ENCODE assay signal across 23 cellular contexts in the genomic region with DNA sequence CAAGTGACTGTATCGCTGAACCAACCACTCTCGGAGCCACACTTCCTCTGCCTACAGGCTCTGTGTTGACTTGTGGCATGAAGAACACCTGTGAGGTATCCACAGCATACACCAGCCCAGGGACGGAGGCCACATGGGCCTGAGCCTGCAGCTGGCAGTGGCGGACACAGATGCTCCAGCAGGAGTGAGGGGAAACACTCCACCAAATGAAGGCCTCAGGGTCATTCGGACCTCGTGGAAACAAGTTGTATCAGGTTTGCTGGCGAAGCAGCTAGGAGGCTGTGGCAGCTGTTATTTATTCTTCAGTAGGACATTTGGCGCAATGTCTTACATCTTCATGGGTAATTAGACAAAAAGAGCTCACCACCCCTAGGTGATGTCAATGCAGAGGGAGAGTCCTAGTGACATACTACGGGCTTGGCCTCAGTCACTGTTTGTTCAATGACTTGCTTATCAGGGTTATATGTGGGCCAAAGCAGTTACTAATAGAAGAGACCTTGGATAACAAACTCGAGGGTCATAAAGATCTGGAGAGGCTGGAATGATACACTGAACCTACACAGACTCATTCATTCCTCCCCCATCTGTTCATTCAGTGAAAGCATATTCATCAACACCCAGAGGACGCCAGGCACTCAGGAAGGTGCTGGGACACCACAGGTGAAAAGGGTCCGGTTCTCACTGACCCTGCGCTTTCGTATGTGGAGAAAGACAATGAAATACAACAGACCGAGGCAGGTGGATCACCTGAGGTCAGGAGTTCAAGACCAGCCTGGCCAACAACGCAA. TPM values are rescaled to one million over a fixed set of nuclear protein-coding genes. Genes with fewer than 3 reads are reported as not detected.
DNase-seq lines count a peak whose midpoint lies in the region; ATAC-seq, FAIRE-seq and TF ChIP-seq lines count a peak whose summit lies in the region.
"Had no signal": no experiment of that assay in that cellular context is flagged by ENCODE, and none has a peak within 500 bp of the region (broad histone marks: within the 10 kb centered on the region; RNA-seq: fewer than 3 reads in every experiment).

No MANE protein-coding gene starts in this region.

- H3K9me3 ChIP-seq in T-helper 17 cell (ENCODE audit: control insufficient read depth, low read length, poor library complexity, severe bottlenecking) (no peaks in the 10 kb centered on the region), small intestine (ENCODE audit: control insufficient read depth, low read depth) (no peaks in the 10 kb centered on the region), gastrocnemius medialis (no peaks in the 10 kb centered on the region)
- H3K9me3 ChIP-seq: prostate gland, suprapubic skin had no signal

- H3K27ac Mint-ChIP-seq in T-helper 17 cell = peak overlapping the region; percentile 16
- H3K27ac Mint-ChIP-seq: B cell had no signal

- H3K4me1 ChIP-seq in small intestine (ENCODE audit: control insufficient read depth in 2 of 2, insufficient read depth in 1 of 2, low read depth in 1 of 2, low read length in 1 of 2) (peaks cover 9 to 36% of the 10 kb centered on the region in 2 donors), gastrocnemius medialis (no peaks in the 10 kb centered on the region)
- H3K4me1 ChIP-seq: prostate gland, suprapubic skin had no signal

- peaks cover 6% of the 10 kb centered on the region for H3K36me3 Mint-ChIP-seq in T-helper 17 cell (ENCODE audit: low read depth)
- H3K36me3 Mint-ChIP-seq: natural killer cell treated with Interleukin-12 subunit alpha and Interleukin-12 subunit beta and Interleukin-15 and Interleukin-18, amount 100 ng/mL, for 72 hours had no signal

- DNase-seq in DMS 273 (lab: John Stamatoyannopoulos, UW; ENCODE audit: unreplicated experiment) (peak; percentile 46), DMS 273 treated with DMSO at 0.1 percent for 48 hours (lab: John Stamatoyannopoulos, UW) (no peak), NCI-H2196 treated with DMSO at 0.1 percent for 48 hours (lab: John Stamatoyannopoulos, UW; ENCODE audit: unreplicated experiment) (peak; percentile 87), T-helper 17 cell (no peak), small intestine (peak; percentile 98), NCI-H187 treated with DMSO at 0.1 percent for 48 hours (lab: John Stamatoyannopoulos, UW) (no peak), gastrocnemius medialis (no peak), dedifferentiated amniotic fluid mesenchymal stem cell (ENCODE audit: extremely low spot score) (no peak)
- DNase-seq: activated CD4-positive, alpha-beta T cell treated with anti-CD3 and anti-CD28 coated beads for 4 hours; activated CD8-positive, alpha-beta memory T cell treated with anti-CD3 and anti-CD28 coated beads, Interleukin-2, amount 50 U/mL, for 48 hours; activated gamma-delta T cell treated with Interleukin-2 at 50 U/mL for 16 hours; anterior cingulate cortex; effector memory CD8-positive, alpha-beta T cell; heart left ventricle; Kasumi-1; NCI-H526 treated with DMSO at 0.1 percent for 48 hours; stimulated activated CD4-positive, alpha-beta T cell treated with anti-CD3 and anti-CD28 coated beads, Interleukin-4, amount 100 ng/mL, for 4 hours had no signal

- intact Hi-C loops in gastrocnemius medialis (cut with DNase I; ENCODE audit: low total_unique reads) = no loop called here

- H3K4me1 Mint-ChIP-seq in T-helper 17 cell = peaks cover 7% of the 10 kb centered on the region
- H3K4me1 Mint-ChIP-seq: B cell had no signal

- H3K27ac ChIP-seq in small intestine (ENCODE audit: low read depth in 1 of 2, low read length in 1 of 2) (peak overlapping the region; percentile 79 to 90), gastrocnemius medialis (no peak overlapping the region)
- H3K27ac ChIP-seq: 22Rv1, heart left ventricle, prostate gland, suprapubic skin had no signal

- H3K4me3 Mint-ChIP-seq in T-helper 17 cell = no peak overlapping the region
- H3K4me3 Mint-ChIP-seq: B cell; effector memory CD8-positive, alpha-beta T cell; natural killer cell treated with Interleukin-12 subunit alpha and Interleukin-12 subunit beta and Interleukin-15 and Interleukin-18, amount 100 ng/mL, for 72 hours had no signal

- H3K4me3 ChIP-seq in small intestine (ENCODE audit: low read depth in 1 of 2, low read length in 2 of 2) = no peak overlapping the region
- H3K4me3 ChIP-seq in gastrocnemius medialis = no peak overlapping the region
- H3K4me3 ChIP-seq: heart left ventricle, prostate gland, smooth muscle cell, suprapubic skin had no signal

- no peaks in the 10 kb centered on the region for H3K27me3 ChIP-seq in small intestine (ENCODE audit: control insufficient read depth in 2 of 2, insufficient read depth in 2 of 2, low read length in 2 of 2)
- H3K27me3 ChIP-seq in gastrocnemius medialis = no peaks in the 10 kb centered on the region
- H3K27me3 ChIP-seq: heart left ventricle, suprapubic skin had no signal

- TF ChIP-seq POLR2A in gastrocnemius medialis (IDR thresholded peaks at IDR 0.05) = no peak

- peak; percentile 47 for FAIRE-seq in small intestine (lab: Jason Lieb, UNC)

- no peak for ATAC-seq in T-helper 17 cell
- no peak for ATAC-seq in gastrocnemius medialis
- ATAC-seq: effector memory CD8-positive, alpha-beta T cell; heart left ventricle; natural killer cell treated with Interleukin-12 subunit alpha and Interleukin-12 subunit beta and Interleukin-15 and Interleukin-18, amount 100 ng/mL, for 72 hours had no signal

- in situ Hi-C loops in gastrocnemius medialis (cut with MboI; ENCODE audit: low sequenced_read_pairs in 4 of 4) = no loop called here

- peaks cover 43% of the 10 kb centered on the region for H3K27me3 Mint-ChIP-seq in T-helper 17 cell

- H3K36me3 ChIP-seq in small intestine (ENCODE audit: control insufficient read depth in 2 of 2, insufficient read depth in 2 of 2, low read length in 2 of 2) (no peaks in the 10 kb centered on the region), gastrocnemius medialis (no peaks in the 10 kb centered on the region)
- H3K36me3 ChIP-seq: heart left ventricle, prostate gland, suprapubic skin had no signal

- 37 to 72% (median 47%) methylated on average over 16 of the region's 16 CpGs for WGBS in small intestine, 3 donors

- no peak for TF ChIP-seq CTCF in gastrocnemius medialis (IDR thresholded peaks at IDR 0.05 in 4 of 5, conservative IDR thresholded peaks at IDR 0.05 in 1 of 5)

RNA-seq across cellular contexts. Expression of gene ETS2, which starts 11.6 kb away (rescaled TPM):
- total RNA-seq in T-helper 17 cell = 10 to 100 TPM in 1 of 2 donors, 1 to 10 TPM in 1; 8.1 to 10.9 TPM
- polyA plus RNA-seq in small intestine = 100 to 1,000 TPM; 129 to 137 (median 133) TPM
- total RNA-seq in gastrocnemius medialis = 100 to 1,000 TPM in 1 of 4 donors, 10 to 100 TPM in 3; 51.5 to 136 (median 59.3) TPM

Comparison
In these comparisons a context has a peak if more than half of its experiments do, and no peak if none do; other contexts are left out.
1. DNase-seq: peak in DMS 273 (single experiment), NCI-H2196 treated with DMSO at 0.1 percent for 48 hours (single experiment) and small intestine (single experiment); none in DMS 273 treated with DMSO at 0.1 percent for 48 hours (single experiment), T-helper 17 cell (0 of 3), NCI-H187 treated with DMSO at 0.1 percent for 48 hours (single experiment), gastrocnemius medialis (0 of 2) and dedifferentiated amniotic fluid mesenchymal stem cell (single experiment).
2. H3K27ac ChIP-seq: peak in small intestine (2 of 2); none in gastrocnemius medialis (0 of 4).
3. RNA of gene ETS2, which starts 11.6 kb away (total RNA-seq): 51.5 to 136 TPM in gastrocnemius medialis; 8.1 to 10.9 TPM in T-helper 17 cell; every median in the first group is over 4 times any median in the second.